In the genomic region with DNA sequence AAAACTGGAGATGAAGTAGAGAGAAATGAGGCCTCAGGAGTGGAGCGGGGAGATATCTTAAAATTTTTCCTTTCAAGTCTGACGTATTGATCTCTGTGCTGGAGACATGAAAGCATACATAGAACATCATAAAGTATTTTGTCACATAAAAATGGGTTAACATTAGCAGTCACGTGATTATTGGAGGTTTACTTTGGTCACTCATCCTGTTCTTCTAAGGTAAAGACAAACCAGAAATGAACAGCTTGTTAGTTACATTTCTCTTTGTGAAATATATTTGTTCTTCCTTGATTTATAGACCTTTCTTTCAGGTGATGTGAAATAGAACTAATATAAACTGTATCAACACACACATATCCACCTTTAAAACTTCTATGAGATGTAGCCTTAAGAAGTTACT, we compare ENCODE assay signal across 21 cellular contexts.
DNase-seq lines count a peak whose midpoint lies in the region; ATAC-seq, FAIRE-seq and TF ChIP-seq lines count a peak whose summit lies in the region.
"Had no signal": no experiment of that assay in that cellular context is flagged by ENCODE, and none has a peak within 500 bp of the region (broad histone marks: within the 10 kb centered on the region; RNA-seq: fewer than 3 reads in every experiment).

No MANE protein-coding gene starts in this region.

- H3K36me3 ChIP-seq in HepG2 (replicated peaks in 1 of 2; ENCODE audit: control insufficient read depth in 1 of 2, insufficient read depth in 2 of 2, low read length in 2 of 2) (no peaks in the 10 kb centered on the region), right lobe of liver (no peaks in the 10 kb centered on the region)
- H3K36me3 ChIP-seq: BLaER1 treated with 17β-estradiol and CSF1 and Interleukin-3, amounts not matched to agents 10 nM and 100 nM had no signal

- no peak overlapping the region for H3K4me2 ChIP-seq in HepG2 (ENCODE audit: low read depth, low read length)
- H3K4me2 ChIP-seq: A549; BLaER1 treated with 17β-estradiol and CSF1 and Interleukin-3, amounts not matched to agents 10 nM and 100 nM had no signal

- H3K4me1 ChIP-seq in HepG2 (ENCODE audit: insufficient read depth, low read length) (no peaks in the 10 kb centered on the region), right lobe of liver (no peaks in the 10 kb centered on the region)
- H3K4me1 ChIP-seq: A549; BLaER1 treated with 17β-estradiol and CSF1 and Interleukin-3, amounts not matched to agents 10 nM and 100 nM; Caco-2 had no signal

- no peaks in the 10 kb centered on the region for H3K79me2 ChIP-seq in HepG2 (ENCODE audit: insufficient read depth, low read length)

- no peak overlapping the region for H3K9ac ChIP-seq in HepG2 (ENCODE audit: insufficient read depth, low read depth, low read length)
- H3K9ac ChIP-seq: BLaER1 treated with 17β-estradiol and CSF1 and Interleukin-3, amounts not matched to agents 10 nM and 100 nM had no signal

- ATAC-seq in HepG2 (no peak), right lobe of liver (no peak), omental fat pad (ENCODE audit: low FRiP score) (no peak)
- ATAC-seq: A549; CD8-positive, alpha-beta T cell had no signal

- H3K9me3 ChIP-seq in HepG2 (ENCODE audit: low read length) (peaks cover 15% of the 10 kb centered on the region), right lobe of liver (no peaks in the 10 kb centered on the region)
- H3K9me3 ChIP-seq: A549, Caco-2 had no signal

- BruUV-seq in HepG2 (replicated peaks; lab: Mats Ljungman, UMichigan) = no TSS peak

- no peak overlapping the region for H2AFZ ChIP-seq in HepG2 (ENCODE audit: low read length)

- WGBS in HepG2 (ENCODE audit: low lambda C conversion rate) = 3% methylated on average over 3 of the region's 3 CpGs
- 59% methylated on average over 3 of the region's 3 CpGs for WGBS in right lobe of liver (ENCODE audit: insufficient coverage, low coverage, low lambda C conversion rate, missing lambda C conversion rate)

- intact Hi-C loops in HepG2 (cut with micrococcal nuclease; ENCODE audit: unreplicated experiment) (no loop called here), right lobe of liver (cut with DNase I) (no loop called here)

- no peak overlapping the region for H3K27ac ChIP-seq in HepG2 (ENCODE audit: extremely low read length, insufficient read depth, low read length)
- no peak overlapping the region for H3K27ac ChIP-seq in right lobe of liver
- H3K27ac ChIP-seq in VCaP = peak overlapping the region; percentile 76
- H3K27ac ChIP-seq: 22Rv1; A549; BLaER1 treated with 17β-estradiol and CSF1 and Interleukin-3, amounts not matched to agents 10 nM and 100 nM; C4-2B had no signal

- no peak for TF ChIP-seq EP300 in HepG2 (IDR thresholded peaks at IDR 0.05; ENCODE audit: low read depth in 2 of 2, low read length in 2 of 2)
- TF ChIP-seq EP300 in HepG2 (CRISPR knock-in tag; IDR thresholded peaks at IDR 0.05; ENCODE audit: borderline replicate concordance) = no peak

- no peak overlapping the region for H3K4me3 ChIP-seq in HepG2 (replicated peaks in 1 of 3; ENCODE audit: insufficient read depth in 1 of 3, low read depth in 2 of 3, low read length in 3 of 3)
- no peak overlapping the region for H3K4me3 ChIP-seq in right lobe of liver
- H3K4me3 ChIP-seq: A549; BLaER1 treated with 17β-estradiol and CSF1 and Interleukin-3, amounts not matched to agents 10 nM and 100 nM had no signal

- H3K27me3 ChIP-seq in HepG2 (ENCODE audit: control insufficient read depth in 1 of 2, insufficient read depth in 2 of 2, low read length in 2 of 2) (no peaks in the 10 kb centered on the region), right lobe of liver (no peaks in the 10 kb centered on the region)
- H3K27me3 ChIP-seq: BLaER1 treated with 17β-estradiol and CSF1 and Interleukin-3, amounts not matched to agents 10 nM and 100 nM had no signal

- no peak for TF ChIP-seq RAD21 in HepG2 (CRISPR knock-in tag; IDR thresholded peaks at IDR 0.05)

- TF ChIP-seq CTCF in HepG2 (CRISPR knock-in tag; IDR thresholded peaks at IDR 0.05) (no peak), right lobe of liver (IDR thresholded peaks at IDR 0.05) (no peak), VCaP (conservative IDR thresholded peaks at IDR 0.05) (no peak), omental fat pad (IDR thresholded peaks at IDR 0.05) (no peak), GM13976 (IDR thresholded peaks at IDR 0.05; ENCODE audit: borderline replicate concordance, control extremely low read depth, extremely low read depth, insufficient read depth, missing control alignments) (no peak)

- in situ Hi-C loops in HepG2 (cut with HindIII; ENCODE audit: extremely low pct_ligation_motif_present, low pct_unique_long_range_greater_than_20kb) = no loop called here
- in situ Hi-C loops in GM13976 (cut with MboI; ENCODE audit: low sequenced_read_pairs, unreplicated experiment) = no loop called here

- TF ChIP-seq POLR2A in HepG2 (IDR thresholded peaks at IDR 0.05; ENCODE audit: insufficient read depth in 1 of 2, low read depth in 2 of 2, low read length in 2 of 2) (no peak), right lobe of liver (IDR thresholded peaks at IDR 0.05) (no peak)

- H4K20me1 ChIP-seq in HepG2 (ENCODE audit: insufficient read depth, low read length) = no peaks in the 10 kb centered on the region
- H4K20me1 ChIP-seq: BLaER1 treated with 17β-estradiol and CSF1 and Interleukin-3, amounts not matched to agents 10 nM and 100 nM had no signal

- DNase-seq in HepG2 (ENCODE audit: low spot score) (no peak), right lobe of liver (no peak), omental fat pad (ENCODE audit: low spot score) (no peak), GM13976 (ENCODE audit: low spot score) (no peak)
- DNase-seq: AML-193; Caco-2; Calu3; CD4-positive, alpha-beta T cell; CD8-positive, alpha-beta T cell; DMS79 treated with DMSO at 0.1 percent for 48 hours; GF-D8 had no signal

- FAIRE-seq in HepG2 (lab: Jason Lieb, UNC) = no peak
- FAIRE-seq: A549, D721Med, G401.6, GM12891, GM18507, GM19239 had no signal

- POLR2A ChIA-PET in HepG2 (lab: Yijun Ruan, JAX) = no interaction called here

- CTCF ChIA-PET in HepG2 (lab: Yijun Ruan, JAX; ENCODE audit: low intra/inter-chr PET ratio, low total read pairs) = no interaction called here

TF ChIP-seq in HepG2, 621 proteins besides CTCF, POLR2A, EP300 and RAD21:
- TF ChIP-seq, protein P1, sequence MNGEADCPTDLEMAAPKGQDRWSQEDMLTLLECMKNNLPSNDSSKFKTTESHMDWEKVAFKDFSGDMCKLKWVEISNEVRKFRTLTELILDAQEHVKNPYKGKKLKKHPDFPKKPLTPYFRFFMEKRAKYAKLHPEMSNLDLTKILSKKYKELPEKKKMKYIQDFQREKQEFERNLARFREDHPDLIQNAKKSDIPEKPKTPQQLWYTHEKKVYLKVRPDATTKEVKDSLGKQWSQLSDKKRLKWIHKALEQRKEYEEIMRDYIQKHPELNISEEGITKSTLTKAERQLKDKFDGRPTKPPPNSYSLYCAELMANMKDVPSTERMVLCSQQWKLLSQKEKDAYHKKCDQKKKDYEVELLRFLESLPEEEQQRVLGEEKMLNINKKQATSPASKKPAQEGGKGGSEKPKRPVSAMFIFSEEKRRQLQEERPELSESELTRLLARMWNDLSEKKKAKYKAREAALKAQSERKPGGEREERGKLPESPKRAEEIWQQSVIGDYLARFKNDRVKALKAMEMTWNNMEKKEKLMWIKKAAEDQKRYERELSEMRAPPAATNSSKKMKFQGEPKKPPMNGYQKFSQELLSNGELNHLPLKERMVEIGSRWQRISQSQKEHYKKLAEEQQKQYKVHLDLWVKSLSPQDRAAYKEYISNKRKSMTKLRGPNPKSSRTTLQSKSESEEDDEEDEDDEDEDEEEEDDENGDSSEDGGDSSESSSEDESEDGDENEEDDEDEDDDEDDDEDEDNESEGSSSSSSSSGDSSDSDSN (CRISPR knock-in tag; IDR thresholded peaks at IDR 0.05) = no peak
- peak; percentile 55; the same call in 1 of the 2 replicates for TF ChIP-seq RAD51 (IDR thresholded peaks at IDR 0.05; ENCODE audit: borderline replicate concordance)
- no peak for TF ChIP-seq PHF21A (CRISPR knock-in tag; IDR thresholded peaks at IDR 0.05)
TF ChIP-seq in HepG2: peak in this region for 1.
